Comparison of ENCODE assay signal across 9 cellular contexts in genomic region chr4:1873291-1873690, GRCh38. TPM values are rescaled to one million over a fixed set of nuclear protein-coding genes. Genes with fewer than 3 reads are reported as not detected.
DNase-seq lines count a peak whose midpoint lies in the region; ATAC-seq lines count a peak whose summit lies in the region.
"Had no signal": no experiment of that assay in that cellular context is flagged by ENCODE, and none has a peak within 500 bp of the region (broad histone marks: within the 10 kb centered on the region; RNA-seq: fewer than 3 reads in every experiment).

No MANE protein-coding gene starts in this region.

- peaks cover 33% of the 10 kb centered on the region for H3K4me1 ChIP-seq in Karpas-422 (ENCODE audit: low read length)
- H3K4me1 ChIP-seq in adipocyte (ENCODE audit: control insufficient read depth, insufficient read depth, low read length): peaks cover 26% of the 10 kb centered on the region
- peaks cover 16% of the 10 kb centered on the region for H3K4me1 ChIP-seq in muscle layer of colon (ENCODE audit: insufficient read depth, low read length)

- intact Hi-C loops in sciatic nerve (cut with DNase I): no loop called here

- no peaks in the 10 kb centered on the region for H3K36me3 ChIP-seq in Karpas-422 (ENCODE audit: insufficient read depth, low read length)
- no peaks in the 10 kb centered on the region for H3K36me3 ChIP-seq in adipocyte (ENCODE audit: control insufficient read depth, insufficient read depth, low read length, severe bottlenecking)
- no peaks in the 10 kb centered on the region for H3K36me3 ChIP-seq in muscle layer of colon (ENCODE audit: insufficient read depth, low read length)

- H3K9ac ChIP-seq in Karpas-422 (ENCODE audit: low read length) (peak overlapping the region; percentile 97), adipocyte (ENCODE audit: low read length) (peak overlapping the region; percentile 11), muscle layer of colon (ENCODE audit: low read length) (peak overlapping the region; percentile 82)

- H3K9me2 ChIP-seq in Karpas-422 (replicated peaks; ENCODE audit: insufficient read depth, low read length): no peaks in the 10 kb centered on the region

- peak overlapping the region; percentile 94 for H3K4me3 ChIP-seq in Karpas-422 (ENCODE audit: low read length)
- H3K4me3 ChIP-seq in adipocyte (ENCODE audit: low read length): peak overlapping the region; percentile 85
- H3K4me3 ChIP-seq in muscle layer of colon (ENCODE audit: low read depth in 1 of 2, low read length in 2 of 2): no peak overlapping the region

- DNase-seq in COLO668 (lab: John Stamatoyannopoulos, UW; ENCODE audit: unreplicated experiment) (peak; percentile 12), Karpas-422 (peak; percentile 53), adipocyte (ENCODE audit: low read depth) (no peak), NCI-H187 treated with DMSO at 0.1 percent for 48 hours (lab: John Stamatoyannopoulos, UW) (no peak), sciatic nerve (ENCODE audit: low spot score) (no peak), ureter (ENCODE audit: low spot score) (no peak)
- DNase-seq: midbrain had no signal

- peaks cover 65% of the 10 kb centered on the region for H3K79me2 ChIP-seq in Karpas-422 (ENCODE audit: low read length)

- H3K9me3 ChIP-seq in Karpas-422 (ENCODE audit: low read length) (no peaks in the 10 kb centered on the region), adipocyte (ENCODE audit: control insufficient read depth, low read length) (no peaks in the 10 kb centered on the region), muscle layer of colon (ENCODE audit: low read length) (no peaks in the 10 kb centered on the region)

- ATAC-seq in GM18861 (IDR thresholded peaks at IDR 0.05; ENCODE audit: unreplicated experiment): no peak
- no peak for ATAC-seq in sciatic nerve

- peaks cover 9% of the 10 kb centered on the region; the same call in 1 of the 2 replicates for H4K20me1 ChIP-seq in Karpas-422 (ENCODE audit: insufficient read depth, low read depth, low read length)

- no peak overlapping the region for H2AFZ ChIP-seq in Karpas-422 (ENCODE audit: low read length)

- peak overlapping the region; percentile 84 for H3K4me2 ChIP-seq in Karpas-422 (ENCODE audit: low read depth, low read length, poor library complexity, severe bottlenecking)

- H3K27ac ChIP-seq in Karpas-422 (ENCODE audit: low read length): peak overlapping the region; percentile 78
- H3K27ac ChIP-seq in muscle layer of colon (ENCODE audit: low read depth, low read length): no peak overlapping the region

- no peaks in the 10 kb centered on the region for H3K27me3 ChIP-seq in Karpas-422 (ENCODE audit: low read length)
- H3K27me3 ChIP-seq in adipocyte (replicated peaks; ENCODE audit: control insufficient read depth, insufficient read depth, low read length): no peaks in the 10 kb centered on the region
- no peaks in the 10 kb centered on the region for H3K27me3 ChIP-seq in muscle layer of colon (ENCODE audit: control insufficient read depth in 1 of 2, insufficient read depth in 2 of 2, low read length in 2 of 2)

RNA-seq across cellular contexts. Expression of gene NSD2, which starts 2.1 kb away (rescaled TPM):
- total RNA-seq in Karpas-422 (2014; rRNA removed; shearing (Covaris generic); ENCODE audit: low replicate concordance): 54.9 and 64.9 TPM in 2 replicates
- total RNA-seq in sciatic nerve (51.4 TPM), ureter (41.5 TPM)

RNA-seq across cellular contexts. Expression of gene LETM1, which starts 17.3 kb away (rescaled TPM):
- 25.2 and 75.1 TPM in 2 replicates for total RNA-seq in Karpas-422 (2014; rRNA removed; shearing (Covaris generic); ENCODE audit: low replicate concordance)
- total RNA-seq in sciatic nerve: 37.9 TPM
- 56.1 TPM for total RNA-seq in ureter

Comparison
In these comparisons a context has a peak if more than half of its experiments do, and no peak if none do; other contexts are left out.
1. DNase-seq: peak in COLO668 (single experiment) and Karpas-422 (single experiment); none in adipocyte (single experiment), NCI-H187 treated with DMSO at 0.1 percent for 48 hours (single experiment), sciatic nerve (single experiment) and ureter (single experiment).
2. H3K4me3 ChIP-seq: peak in Karpas-422 (single experiment) and adipocyte (single experiment); none in muscle layer of colon (0 of 2).
3. H3K9ac ChIP-seq: peak in every context shown above with its lines; median percentile 97 in Karpas-422; 82 in muscle layer of colon; 11 in adipocyte.